In the genomic region with DNA sequence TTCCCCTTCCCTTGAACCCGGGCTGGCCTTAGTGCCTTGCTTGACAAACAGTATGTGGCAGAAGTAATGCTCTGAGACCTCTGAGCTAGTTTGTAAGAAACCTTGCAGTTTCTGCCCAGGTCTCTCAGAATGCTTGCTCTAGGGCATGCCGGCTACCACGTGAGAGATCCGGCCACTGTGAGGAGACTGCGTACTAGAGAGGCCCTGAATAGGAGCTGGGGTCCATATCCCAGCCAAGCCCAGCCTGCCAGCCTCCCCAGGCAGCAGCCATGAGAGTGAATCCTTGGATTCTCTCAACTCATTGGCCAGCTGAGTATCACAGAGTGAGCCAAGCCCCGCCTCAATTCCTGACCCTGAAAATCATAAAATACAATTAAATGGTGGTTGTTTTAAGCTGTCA, we compare ENCODE assay signal across 24 cellular contexts. TPM values are rescaled to one million over a fixed set of nuclear protein-coding genes. Genes with fewer than 3 reads are reported as not detected.
DNase-seq lines count a peak whose midpoint lies in the region; ATAC-seq and TF ChIP-seq lines count a peak whose summit lies in the region.
"Had no signal": no experiment of that assay in that cellular context is flagged by ENCODE, and none has a peak within 500 bp of the region (broad histone marks: within the 10 kb centered on the region; RNA-seq: fewer than 3 reads in every experiment).

No MANE protein-coding gene starts in this region.

- H4K5ac ChIP-seq in IMR-90 (ENCODE audit: low read depth, low read length), result no peak overlapping the region; the same call in 1 of the 2 replicates

- H3K18ac ChIP-seq in IMR-90 (ENCODE audit: low read depth, low read length), result no peak overlapping the region; the same call in 1 of the 2 replicates

- no peaks in the 10 kb centered on the region for H4K20me1 ChIP-seq in IMR-90 (ENCODE audit: insufficient read depth, low read length)
- H4K20me1 ChIP-seq: BLaER1 treated with 17β-estradiol and CSF1 and Interleukin-3, amounts not matched to agents 10 nM and 100 nM had no signal

- no peak overlapping the region; the same call in 1 of the 2 replicates for H3K14ac ChIP-seq in IMR-90 (replicated peaks; ENCODE audit: low read depth, low read length)

- dilution Hi-C loops in IMR-90 (cut with HindIII; ENCODE audit: low sequenced_read_pairs, unreplicated experiment), result no loop called here

- peaks cover 12% of the 10 kb centered on the region for H3K9me1 ChIP-seq in IMR-90 (ENCODE audit: insufficient read depth, low read length)

- no peak overlapping the region for H2BK15ac ChIP-seq in IMR-90 (ENCODE audit: low read depth, low read length)

- TF ChIP-seq CTCF in IMR-90 (conservative IDR thresholded peaks at IDR 0.05; ENCODE audit: low read depth, low read length) (no peak), endodermal cell (conservative IDR thresholded peaks at IDR 0.05) (no peak), mesothelial cell of epicardium (IDR thresholded peaks at IDR 0.05; ENCODE audit: unreplicated experiment) (no peak)

- H3K9me3 ChIP-seq in IMR-90 (ENCODE audit: control insufficient read depth, insufficient read depth, low read length) (no peaks in the 10 kb centered on the region), endodermal cell (ENCODE audit: control insufficient read depth, low read length) (no peaks in the 10 kb centered on the region), MG63 (no peaks in the 10 kb centered on the region)
- H3K9me3 ChIP-seq: A549; BLaER1 treated with 17β-estradiol and CSF1 and Interleukin-3, amounts not matched to agents 10 nM and 100 nM; SJSA1 had no signal

- no TSS peak for BruUV-seq in IMR-90 (replicated peaks; lab: Mats Ljungman, UMichigan)

- H3K79me1 ChIP-seq in IMR-90 (ENCODE audit: low read depth in 1 of 2, low read length in 2 of 2), result no peaks in the 10 kb centered on the region

- TF ChIP-seq POLR2A in IMR-90 (IDR thresholded peaks at IDR 0.05; ENCODE audit: low read depth, low read length), result no peak

- in situ Hi-C loops in IMR-90 (cut with MboI; ENCODE audit: low sequenced_read_pairs), result no loop called here

- H3K27ac Mint-ChIP-seq in endodermal cell (no peak overlapping the region), mesothelial cell of epicardium (peak overlapping the region; percentile 55)
- H3K27ac Mint-ChIP-seq: CD4-positive, alpha-beta T cell had no signal

- H3K36me3 ChIP-seq in IMR-90 (ENCODE audit: control insufficient read depth, insufficient read depth, low read length), result no peaks in the 10 kb centered on the region
- H3K36me3 ChIP-seq in endodermal cell (ENCODE audit: control insufficient read depth, insufficient read depth, low read length), result no peaks in the 10 kb centered on the region
- H3K36me3 ChIP-seq in MG63, result no peaks in the 10 kb centered on the region
- H3K36me3 ChIP-seq: BLaER1 treated with 17β-estradiol and CSF1 and Interleukin-3, amounts not matched to agents 10 nM and 100 nM; SJSA1 had no signal

- H3K4me1 ChIP-seq in IMR-90 (ENCODE audit: control insufficient read depth, insufficient read depth, low read length) (peaks cover 24% of the 10 kb centered on the region), endodermal cell (ENCODE audit: control insufficient read depth, insufficient read depth, low read length) (peaks cover 25% of the 10 kb centered on the region)
- H3K4me1 ChIP-seq: A549 had no signal

- H3K27ac ChIP-seq in IMR-90 (ENCODE audit: insufficient read depth, low read length), result no peak overlapping the region
- no peak overlapping the region for H3K27ac ChIP-seq in endodermal cell (ENCODE audit: low read depth, low read length)
- H3K27ac ChIP-seq: A549; BLaER1 treated with 17β-estradiol and CSF1 and Interleukin-3, amounts not matched to agents 10 nM and 100 nM; PC-9; SJSA1 had no signal

- no peak overlapping the region for H2BK20ac ChIP-seq in IMR-90 (ENCODE audit: low read depth, low read length)

- H3K4me1 Mint-ChIP-seq in endodermal cell (peaks cover 34% of the 10 kb centered on the region), mesothelial cell of epicardium (peaks cover 50% of the 10 kb centered on the region)

- H3K4me3 ChIP-seq in IMR-90 (ENCODE audit: insufficient read depth, low read depth, low read length), result no peak overlapping the region
- no peak overlapping the region for H3K4me3 ChIP-seq in endodermal cell (ENCODE audit: low read length)
- no peak overlapping the region for H3K4me3 ChIP-seq in MG63
- H3K4me3 ChIP-seq: A549; BLaER1 treated with 17β-estradiol and CSF1 and Interleukin-3, amounts not matched to agents 10 nM and 100 nM; K562; PC-9; SJSA1 had no signal

- H2AK9ac ChIP-seq in IMR-90 (replicated peaks; ENCODE audit: low read depth, low read length, poor library complexity), result peak overlapping the region; percentile 47

- no peak for TF ChIP-seq RAD21 in IMR-90 (IDR thresholded peaks at IDR 0.05; ENCODE audit: low read length)

- H3K9me3 Mint-ChIP-seq in endodermal cell, result no peaks in the 10 kb centered on the region
- no peaks in the 10 kb centered on the region for H3K9me3 Mint-ChIP-seq in mesothelial cell of epicardium
- H3K9me3 Mint-ChIP-seq: CD4-positive, alpha-beta T cell had no signal

- no peak overlapping the region for H4K91ac ChIP-seq in IMR-90 (ENCODE audit: insufficient read depth, low read depth, low read length)

- H3K27me3 ChIP-seq in IMR-90 (ENCODE audit: control insufficient read depth, insufficient read depth, low read length) (no peaks in the 10 kb centered on the region), endodermal cell (ENCODE audit: control insufficient read depth, insufficient read depth, low read length, poor library complexity, severe bottlenecking) (no peaks in the 10 kb centered on the region), MG63 (no peaks in the 10 kb centered on the region)
- H3K27me3 ChIP-seq: BLaER1 treated with 17β-estradiol and CSF1 and Interleukin-3, amounts not matched to agents 10 nM and 100 nM had no signal

- H3K9ac ChIP-seq in IMR-90 (ENCODE audit: low read depth, low read length) (no peak overlapping the region), endodermal cell (ENCODE audit: extremely low read depth, low read length, poor library complexity, severe bottlenecking) (no peak overlapping the region)
- H3K9ac ChIP-seq: BLaER1 treated with 17β-estradiol and CSF1 and Interleukin-3, amounts not matched to agents 10 nM and 100 nM had no signal

- DNase-seq in IMR-90, result no peak
- peak; percentile 60 for DNase-seq in endodermal cell
- no peak for DNase-seq in mesothelial cell of epicardium (ENCODE audit: low spot score in 2 of 2, unreplicated experiment in 2 of 2)
- DNase-seq in MG63, result no peak
- DNase-seq in NOMO-1 treated with dmso at 0.1 percent for 144 hours (lab: John Stamatoyannopoulos, UW; ENCODE audit: unreplicated experiment), result no peak
- DNase-seq in SHP77 (lab: John Stamatoyannopoulos, UW), result no peak
- no peak for DNase-seq in posterior vena cava (ENCODE audit: low spot score)
- DNase-seq: AML-193; CD4-positive, alpha-beta T cell; GOT3; Kasumi-1; NCI-H2029; NCI-H446 treated with DMSO at 0.1 percent for 48 hours; NCI-H526; NCI-H82; NK-92 treated with Interleukin-12 subunit alpha and Interleukin-12 subunit beta, amount 100 ng/mL, for 24 hours; PC-9 had no signal

- H3K4ac ChIP-seq in IMR-90 (ENCODE audit: low read depth, low read length), result no peak overlapping the region

- no peaks in the 10 kb centered on the region for H3K36me3 Mint-ChIP-seq in endodermal cell (ENCODE audit: low read depth)
- no peaks in the 10 kb centered on the region for H3K36me3 Mint-ChIP-seq in mesothelial cell of epicardium

- no peak overlapping the region for H2BK5ac ChIP-seq in IMR-90 (ENCODE audit: low read depth, low read length, poor library complexity, severe bottlenecking)

- no peak overlapping the region for H4K8ac ChIP-seq in IMR-90 (ENCODE audit: low read depth in 2 of 2, low read length in 2 of 2)

- H3K56ac ChIP-seq in IMR-90 (ENCODE audit: extremely low read depth, insufficient read depth, low read length), result no peak overlapping the region

- no peak for ATAC-seq in IMR-90 (ENCODE audit: low read depth)
- ATAC-seq: A549, HepG2, K562, Right ventricle myocardium inferior had no signal

- H3K27me3 Mint-ChIP-seq in endodermal cell (ENCODE audit: insufficient read depth), result peaks cover 2% of the 10 kb centered on the region
- H3K27me3 Mint-ChIP-seq in mesothelial cell of epicardium (ENCODE audit: low read depth), result peaks cover 3% of the 10 kb centered on the region

- intact Hi-C loops in IMR-90 (cut with micrococcal nuclease) (no loop called here), posterior vena cava (cut with DNase I) (no loop called here)

- WGBS in IMR-90 (ENCODE audit: extremely low coverage in 2 of 2, insufficient read length in 1 of 2), 2 experiments, result no CpG with 5 or more reads among the region's 6 CpGs
- 81% methylated on average over 6 of the region's 6 CpGs; no CpG with 5 or more reads in 1 of the 2 experiments for WGBS in endodermal cell (ENCODE audit: insufficient coverage in 1 of 2, insufficient read length in 1 of 2), 2 experiments

- H3K4me2 ChIP-seq in IMR-90 (ENCODE audit: low read depth, low read length), result no peak overlapping the region
- H3K4me2 ChIP-seq: A549; BLaER1 treated with 17β-estradiol and CSF1 and Interleukin-3, amounts not matched to agents 10 nM and 100 nM; PC-9 had no signal

- H2AFZ ChIP-seq in IMR-90 (replicated peaks; ENCODE audit: low read length, poor library complexity), result peak overlapping the region; percentile 21
- H2AFZ ChIP-seq: PC-9 had no signal

- POLR2A ChIA-PET in IMR-90 (lab: Charles Lee; ENCODE audit: unreplicated experiment), result no interaction called here

- H2BK120ac ChIP-seq in IMR-90 (ENCODE audit: low read depth, low read length), result peak overlapping the region; percentile 28

- CTCF ChIA-PET in IMR-90 (lab: Yijun Ruan, JAX), result interaction anchor here (0.8 kb wide), 1 partner anchor 212 kb away, joined by 3 read pairs; no protein-coding TSS in a partner anchor

- H3K4me3 Mint-ChIP-seq in endodermal cell (no peak overlapping the region), mesothelial cell of epicardium (no peak overlapping the region)
- H3K4me3 Mint-ChIP-seq: CD4-positive, alpha-beta T cell had no signal

- H3K23ac ChIP-seq in IMR-90 (ENCODE audit: low read depth, low read length), result no peak overlapping the region

- no peak overlapping the region for H2AK5ac ChIP-seq in IMR-90 (ENCODE audit: low read depth, low read length)

RNA-seq across cellular contexts. Expression of a gene that starts 16.0 kb away (rescaled TPM):
- total RNA-seq in IMR-90 (2012; rRNA removed), result 1.9 and 2.2 TPM in 2 replicates
- 3.1 and 3.7 TPM in 2 replicates for polyA plus RNA-seq in IMR-90 (2012; rRNA removed)
- 1.9 and 4.0 TPM in 2 replicates for polyA plus RNA-seq in IMR-90 (2012; cell fraction: cytosol; rRNA removed)
- polyA plus RNA-seq in IMR-90 (2012; cell fraction: nucleus; rRNA removed; ENCODE audit: low replicate concordance), result 4.3 and 4.6 TPM in 2 replicates
- total RNA-seq in endodermal cell, result under 1 TPM in 1 of 2 donors, not detected in 1; 0.27 TPM
- polyA plus RNA-seq in endodermal cell (2013, experiment 1 of 2), result 0.39 TPM
- polyA plus RNA-seq in endodermal cell (2013, experiment 2 of 2), result 0.33 TPM
- total RNA-seq in mesothelial cell of epicardium, result 42.4 to 51.0 TPM (median 50.1 TPM) in 3 replicates
- total RNA-seq in MG63 (2014; rRNA removed; shearing (Covaris generic); ENCODE audit: low replicate concordance), result 0.62 and 1.2 TPM in 2 replicates
- total RNA-seq in posterior vena cava, result 100 to 1,000 TPM; 126 to 129 TPM
- total RNA-seq: CD4-positive, alpha-beta T cell; G401; HepG2; PC-9 had no signal
- polyA plus RNA-seq: HepG2 had no signal

Comparison
In these comparisons a context has a peak if more than half of its experiments do, and no peak if none do; other contexts are left out.
1. RNA of a gene that starts 16.0 kb away (total RNA-seq): 126 to 129 TPM in posterior vena cava and 42.4 to 51.0 TPM in mesothelial cell of epicardium; 1.9 to 2.2 TPM in IMR-90, 0.62 to 1.2 TPM in MG63 and 0.27 TPM in endodermal cell; every median in the first group is over 10 times any median in the second.